18 cellular contexts compared by ENCODE assay signal in the genomic region with DNA sequence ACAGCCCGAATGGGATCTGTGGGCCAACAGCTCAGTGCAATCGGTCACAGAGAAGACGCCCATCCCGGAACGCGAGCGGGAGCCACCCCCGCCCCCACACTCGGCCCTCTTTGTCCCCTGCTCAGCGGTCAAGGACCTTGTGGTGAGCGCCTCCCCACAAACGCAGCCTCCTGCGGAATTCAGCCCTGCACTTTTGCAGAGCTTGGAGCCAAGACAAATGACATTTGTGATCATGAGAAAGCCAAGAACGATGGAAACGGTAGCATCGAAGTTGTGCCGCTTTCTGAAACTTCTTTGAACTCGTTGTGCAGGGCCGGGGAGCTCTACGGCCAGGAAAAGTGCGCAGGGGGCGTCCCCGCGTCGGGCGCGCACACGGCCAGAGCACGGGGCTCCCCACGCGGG. TPM values are rescaled to one million over a fixed set of nuclear protein-coding genes. Genes with fewer than 3 reads are reported as not detected.
A peak's percentile ranks its signal among the peaks of the same experiment; 100 is the strongest.
DNase-seq lines count a peak whose midpoint lies in the region; TF ChIP-seq lines count a peak whose summit lies in the region.
"Had no signal": no experiment of that assay in that cellular context is flagged by ENCODE, and none has a peak within 500 bp of the region (broad histone marks: within the 10 kb centered on the region; RNA-seq: fewer than 3 reads in every experiment).

No MANE protein-coding gene starts in this region.

- H3K27me3 ChIP-seq in CD4-positive, alpha-beta memory T cell (ENCODE audit: insufficient read depth, low read length) = peaks cover 13% of the 10 kb centered on the region
- peaks cover 63% of the 10 kb centered on the region for H3K27me3 ChIP-seq in H9 (ENCODE audit: insufficient read depth, low read length)
- peaks cover 95% of the 10 kb centered on the region for H3K27me3 ChIP-seq in hepatocyte
- H3K27me3 ChIP-seq in neuronal stem cell (ENCODE audit: control insufficient read depth in 3 of 3, insufficient read depth in 3 of 3, low read depth in 1 of 3, low read length in 3 of 3) = peaks cover 34 to 93% (median 66%) of the 10 kb centered on the region in 3 experiments
- H3K27me3 ChIP-seq in ascending aorta = peaks cover 4% of the 10 kb centered on the region

- no peak overlapping the region for H3K56ac ChIP-seq in H9 (ENCODE audit: insufficient read length, low read depth, low read length)

- no peak overlapping the region for H3T11ph ChIP-seq in H9 (ENCODE audit: low read length)

- no peaks in the 10 kb centered on the region for H3K79me2 ChIP-seq in H9 (ENCODE audit: insufficient read depth, low read length)
- no peaks in the 10 kb centered on the region for H3K79me2 ChIP-seq in hepatocyte

- H3K4ac ChIP-seq in H9 (ENCODE audit: low read depth, low read length) = no peak overlapping the region
- no peak overlapping the region for H3K4ac ChIP-seq in neuronal stem cell (ENCODE audit: low read length)

- H2BK15ac ChIP-seq in H9 (ENCODE audit: low read depth, low read length) = no peak overlapping the region
- peak overlapping the region; percentile 3 for H2BK15ac ChIP-seq in neuronal stem cell (ENCODE audit: low read length)

- H3K4me3 Mint-ChIP-seq in CD4-positive, alpha-beta memory T cell = peak overlapping the region in 5 of 8 donors; percentile 25 to 73 (median 40)
- peak overlapping the region; percentile 43 to 78 for H3K4me3 Mint-ChIP-seq in H9
- H3K4me3 Mint-ChIP-seq: activated CD8-positive, alpha-beta T cell treated with anti-CD3 and anti-CD28 coated beads, Interleukin-2, amount 10 ng/mL, durations not matched to agents 7 days and 5 days; T-helper 1 cell treated with Interleukin-12 subunit alpha and Interleukin-12 subunit beta and Interleukin-4 antibody, amounts not matched to agents 30 μg/mL and 1 μg/mL, for 36 hours had no signal

- H2BK120ac ChIP-seq in H9 (ENCODE audit: low read depth, low read length, poor library complexity, severe bottlenecking) (no peak overlapping the region), neuronal stem cell (ENCODE audit: low read depth, low read length) (peak overlapping the region; percentile 22)

- TF ChIP-seq CTCF in H9 (conservative IDR thresholded peaks at IDR 0.05) (no peak), hepatocyte (IDR thresholded peaks at IDR 0.05; ENCODE audit: poor library complexity) (no peak), ascending aorta (IDR thresholded peaks at IDR 0.05) (no peak)

- H4K20me1 ChIP-seq in H9 (ENCODE audit: control insufficient read depth, insufficient read depth, insufficient read length) (no peaks in the 10 kb centered on the region), hepatocyte (ENCODE audit: insufficient read depth, poor library complexity, severe bottlenecking) (no peaks in the 10 kb centered on the region)

- H3K36me3 Mint-ChIP-seq in CD4-positive, alpha-beta memory T cell = no peaks in the 10 kb centered on the region
- H3K36me3 Mint-ChIP-seq in H9 (ENCODE audit: insufficient read depth in 1 of 3, low read depth in 3 of 3) = peaks cover 0 to 4% (median 3%) of the 10 kb centered on the region in 3 experiments; a peak in 2 of 7 replicates

- POLR2A ChIA-PET in CD4-positive, alpha-beta memory T cell (lab: Charles Lee; ENCODE audit: partially characterized antibody) = no interaction called here

- H4K5ac ChIP-seq in H9 (ENCODE audit: insufficient read length, low read depth, low read length) = no peak overlapping the region

- H3K4me3 ChIP-seq in CD4-positive, alpha-beta memory T cell (ENCODE audit: low read length in 2 of 2) = no peak overlapping the region
- H3K4me3 ChIP-seq in hepatocyte (no peak overlapping the region), neuronal stem cell (ENCODE audit: low read length in 2 of 2) (peak overlapping the region in 1 of 2 donors; percentile 51), ascending aorta (no peak overlapping the region)
- H3K4me3 ChIP-seq: K562 had no signal

- H3K27me3 Mint-ChIP-seq in CD4-positive, alpha-beta memory T cell = peaks cover 48 to 58% of the 10 kb centered on the region in 2 donors
- peaks cover 96% of the 10 kb centered on the region for H3K27me3 Mint-ChIP-seq in H9 (ENCODE audit: low read depth)

- H3K9me3 Mint-ChIP-seq in CD4-positive, alpha-beta memory T cell = peaks cover 0 to 9% (median 0%) of the 10 kb centered on the region in 8 donors
- peaks cover 4 to 6% of the 10 kb centered on the region in 2 experiments; a peak in 2 of 5 replicates for H3K9me3 Mint-ChIP-seq in H9
- H3K9me3 Mint-ChIP-seq: T-helper 1 cell treated with Interleukin-12 subunit alpha and Interleukin-12 subunit beta and Interleukin-4 antibody, amounts not matched to agents 30 μg/mL and 1 μg/mL, for 36 hours had no signal

- intact Hi-C loops in CD4-positive, alpha-beta memory T cell (cut with micrococcal nuclease) = no loop called here
- intact Hi-C loops in ascending aorta (cut with DNase I) = no loop called here

- no peaks in the 10 kb centered on the region for H3K79me1 ChIP-seq in H9 (ENCODE audit: insufficient read depth, low read depth, low read length, poor library complexity, severe bottlenecking)
- peaks cover 3% of the 10 kb centered on the region for H3K79me1 ChIP-seq in neuronal stem cell (ENCODE audit: low read depth, low read length)

- no peak overlapping the region for H2BK20ac ChIP-seq in H9 (ENCODE audit: low read depth, low read length, poor library complexity, severe bottlenecking)

- H3K9me3 ChIP-seq in CD4-positive, alpha-beta memory T cell (ENCODE audit: control insufficient read depth in 1 of 2, low read length in 2 of 2) = no peaks in the 10 kb centered on the region
- no peaks in the 10 kb centered on the region for H3K9me3 ChIP-seq in H9 (ENCODE audit: control insufficient read depth, low read depth, low read length)
- no peaks in the 10 kb centered on the region for H3K9me3 ChIP-seq in hepatocyte (ENCODE audit: low read depth)
- H3K9me3 ChIP-seq in neuronal stem cell (replicated peaks in 1 of 2; ENCODE audit: control insufficient read depth in 2 of 2, insufficient read depth in 1 of 2, low read depth in 1 of 2, low read length in 2 of 2) = peaks cover 0 to 4% of the 10 kb centered on the region in 2 donors
- no peaks in the 10 kb centered on the region for H3K9me3 ChIP-seq in ascending aorta

- H3K4me2 ChIP-seq in H9 (ENCODE audit: insufficient read depth, insufficient read length, low read length) (no peak overlapping the region), hepatocyte (peak overlapping the region; percentile 71), neuronal stem cell (ENCODE audit: insufficient read depth, low read length, poor library complexity, severe bottlenecking) (no peak overlapping the region)

- no peak overlapping the region for H3K27ac ChIP-seq in CD4-positive, alpha-beta memory T cell (ENCODE audit: low read depth, low read length)
- H3K27ac ChIP-seq in H9 (ENCODE audit: insufficient read length, low read depth, low read length) (no peak overlapping the region), hepatocyte (no peak overlapping the region), neuronal stem cell (replicated peaks; ENCODE audit: low read length) (no peak overlapping the region), ascending aorta (no peak overlapping the region)

- peaks cover 5% of the 10 kb centered on the region for H3K4me1 ChIP-seq in CD4-positive, alpha-beta memory T cell (ENCODE audit: insufficient read depth, low read length)
- H3K4me1 ChIP-seq in H9 (ENCODE audit: insufficient read depth, low read length) (peaks cover 4% of the 10 kb centered on the region; the same call in 1 of the 2 replicates), hepatocyte (ENCODE audit: insufficient read depth) (no peaks in the 10 kb centered on the region), neuronal stem cell (ENCODE audit: control insufficient read depth in 2 of 2, insufficient read depth in 1 of 2, low read depth in 1 of 2, low read length in 2 of 2) (peaks cover 0 to 13% of the 10 kb centered on the region in 2 donors), ascending aorta (no peaks in the 10 kb centered on the region)

- H3K9ac ChIP-seq in H9 (ENCODE audit: extremely low read depth, insufficient read length, low read length) (no peak overlapping the region), neuronal stem cell (ENCODE audit: low read depth, low read length, poor library complexity) (no peak overlapping the region)

- CTCF ChIA-PET in CD4-positive, alpha-beta memory T cell (lab: Charles Lee; ENCODE audit: partially characterized antibody) = no interaction called here

- no peak overlapping the region for H3K27ac Mint-ChIP-seq in CD4-positive, alpha-beta memory T cell
- H3K27ac Mint-ChIP-seq in H9 = no peak overlapping the region
- H3K27ac Mint-ChIP-seq: activated CD8-positive, alpha-beta T cell treated with anti-CD3 and anti-CD28 coated beads, Interleukin-2, amount 10 ng/mL, durations not matched to agents 7 days and 5 days; T-helper 1 cell treated with Interleukin-12 subunit alpha and Interleukin-12 subunit beta and Interleukin-4 antibody, amounts not matched to agents 30 μg/mL and 1 μg/mL, for 36 hours had no signal

- no peak for DNase-seq in CD4-positive, alpha-beta memory T cell
- DNase-seq in H9 (no peak), hepatocyte (ENCODE audit: low spot score) (no peak), neuronal stem cell (ENCODE audit: low spot score) (no peak), foreskin melanocyte (no peak), AG08395 (ENCODE audit: low spot score) (no peak), ascending aorta (ENCODE audit: low spot score in 2 of 2) (no peak)
- no peak for DNase-seq in activated CD4-positive, alpha-beta T cell treated with anti-CD3 and anti-CD28 coated beads, Interleukin-2, amount 50 U/mL, for 4 hours
- DNase-seq: activated CD8-positive, alpha-beta T cell treated with anti-CD3 and anti-CD28 coated beads, Interleukin-2, amount 10 ng/mL, durations not matched to agents 7 days and 5 days; activated effector memory CD4-positive, alpha-beta T cell treated with anti-CD3 and anti-CD28 coated beads, Interleukin-2, amount 50 U/mL, for 16 hours; foreskin fibroblast; left ventricle myocardium superior; NCI-H1930; NCI-H446; Right ventricle myocardium superior; stimulated activated CD4-positive, alpha-beta T cell treated with anti-CD3 and anti-CD28 coated beads, Interleukin-15, amount 100 ng/mL, for 24 hours had no signal

- H3K23me2 ChIP-seq in H9 (ENCODE audit: insufficient read length, low read depth, low read length, poor library complexity, severe bottlenecking) = peaks cover 15% of the 10 kb centered on the region

- peaks cover 4 to 20% (median 13%) of the 10 kb centered on the region in 4 donors for H3K4me1 Mint-ChIP-seq in CD4-positive, alpha-beta memory T cell
- H3K4me1 Mint-ChIP-seq in H9 = peaks cover 22 to 39% of the 10 kb centered on the region in 2 experiments

- H3K9me2 ChIP-seq in hepatocyte (replicated peaks; ENCODE audit: insufficient read depth) = no peaks in the 10 kb centered on the region

- no peak overlapping the region for H2AFZ ChIP-seq in H9 (ENCODE audit: low read length)
- no peak overlapping the region for H2AFZ ChIP-seq in hepatocyte
- peak overlapping the region; percentile 35 for H2AFZ ChIP-seq in neuronal stem cell (ENCODE audit: low read length)

- no CpG with 5 or more reads among the region's 31 CpGs for WGBS in H9 (ENCODE audit: extremely low coverage, insufficient read length, low lambda C conversion rate)
- 9% methylated on average over 31 of the region's 31 CpGs for WGBS in hepatocyte (ENCODE audit: low lambda C conversion rate, missing lambda C conversion rate)
- WGBS in neuronal stem cell (ENCODE audit: extremely low coverage in 2 of 2, insufficient read length in 2 of 2, insufficient replicate concordance in 1 of 2), 2 donors = no CpG with 5 or more reads among the region's 31 CpGs

- H4K91ac ChIP-seq in H9 (ENCODE audit: insufficient read length, low read depth, low read length) = no peak overlapping the region
- no peak overlapping the region for H4K91ac ChIP-seq in neuronal stem cell (ENCODE audit: low read depth, low read length, poor library complexity)

- H2BK12ac ChIP-seq in H9 (ENCODE audit: insufficient read length, low read depth, low read length) = no peak overlapping the region
- H2BK12ac ChIP-seq in neuronal stem cell (ENCODE audit: low read length) = peak overlapping the region; percentile 6

- no peak overlapping the region for H2AK5ac ChIP-seq in H9 (ENCODE audit: insufficient read length, low read length)
- H2AK5ac ChIP-seq in neuronal stem cell (ENCODE audit: low read depth, low read length) = peak overlapping the region; percentile 70

- H3K36me3 ChIP-seq in CD4-positive, alpha-beta memory T cell (ENCODE audit: insufficient read depth, low read length) = no peaks in the 10 kb centered on the region
- H3K36me3 ChIP-seq in hepatocyte (replicated peaks; ENCODE audit: insufficient read depth, low read depth) = no peaks in the 10 kb centered on the region
- no peaks in the 10 kb centered on the region for H3K36me3 ChIP-seq in neuronal stem cell (replicated peaks in 1 of 2; ENCODE audit: control insufficient read depth in 2 of 2, insufficient read depth in 2 of 2, low read length in 2 of 2)
- no peaks in the 10 kb centered on the region for H3K36me3 ChIP-seq in ascending aorta

- no peak overlapping the region for H3K23ac ChIP-seq in H9 (ENCODE audit: insufficient read length, low read depth, low read length)
- peak overlapping the region; percentile 73 for H3K23ac ChIP-seq in neuronal stem cell (ENCODE audit: low read depth, low read length, poor library complexity)

- H3K14ac ChIP-seq in H9 (ENCODE audit: insufficient read depth, low read length) (no peak overlapping the region), neuronal stem cell (ENCODE audit: low read length) (peak overlapping the region; percentile 89)

- no peak overlapping the region for H3K18ac ChIP-seq in H9 (ENCODE audit: insufficient read length, low read depth, low read length)
- H3K18ac ChIP-seq in neuronal stem cell (ENCODE audit: low read length) = peak overlapping the region; percentile 95

- H4K8ac ChIP-seq in H9 (replicated peaks; ENCODE audit: insufficient read length, low read depth, low read length) (no peak overlapping the region), neuronal stem cell (ENCODE audit: low read depth, low read length) (no peak overlapping the region)

- H2BK5ac ChIP-seq in H9 (ENCODE audit: insufficient read length, low read length) (no peak overlapping the region), neuronal stem cell (ENCODE audit: low read length) (peak overlapping the region; percentile 66)

RNA-seq across cellular contexts. Expression of a gene that starts 6.7 kb away (rescaled TPM):
- total RNA-seq in CD4-positive, alpha-beta memory T cell = not detected
- not detected for polyA plus RNA-seq in CD4-positive, alpha-beta memory T cell
- 51.1 and 52.4 TPM in 2 replicates for total RNA-seq in H9 (2021)
- total RNA-seq in hepatocyte = 0.30 and 0.48 TPM in 2 replicates
- polyA plus RNA-seq in hepatocyte = 0.54 and 1.1 TPM in 2 replicates
- polyA plus RNA-seq in neuronal stem cell (2013, experiment 1 of 2) = 10.3 TPM
- 10.9 TPM for polyA plus RNA-seq in neuronal stem cell (2013, experiment 2 of 2)
- total RNA-seq in ascending aorta = not detected
- total RNA-seq: activated CD8-positive, alpha-beta T cell treated with anti-CD3 and anti-CD28 coated beads, Interleukin-2, amount 10 ng/mL, durations not matched to agents 7 days and 5 days; K562; left ventricle myocardium superior had no signal
- polyA plus RNA-seq: K562 had no signal

Comparison
In these comparisons a context has a peak if more than half of its experiments do, and no peak if none do; other contexts are left out.
1. RNA of a gene that starts 6.7 kb away (total RNA-seq): 51.1 to 52.4 TPM in H9; 0.30 to 0.48 TPM in hepatocyte, not detected in CD4-positive, alpha-beta memory T cell and not detected in ascending aorta (single experiment); every median in the first group is over 10 times any median in the second.